Comparison of ENCODE assay signal across 2 cellular contexts in genomic region chr1:172581273-172581672, GRCh38.
TF ChIP-seq lines count a peak whose summit lies in the region.

No MANE protein-coding gene starts in this region.

TF ChIP-seq in K562, 482 proteins besides CTCF, POLR2A, EP300 and RAD21:
- no peak for TF ChIP-seq CCNT2 (IDR thresholded peaks at IDR 0.05; ENCODE audit: borderline replicate concordance, extremely low read depth, insufficient read length, low read depth, low read length)
- TF ChIP-seq, protein P1, sequence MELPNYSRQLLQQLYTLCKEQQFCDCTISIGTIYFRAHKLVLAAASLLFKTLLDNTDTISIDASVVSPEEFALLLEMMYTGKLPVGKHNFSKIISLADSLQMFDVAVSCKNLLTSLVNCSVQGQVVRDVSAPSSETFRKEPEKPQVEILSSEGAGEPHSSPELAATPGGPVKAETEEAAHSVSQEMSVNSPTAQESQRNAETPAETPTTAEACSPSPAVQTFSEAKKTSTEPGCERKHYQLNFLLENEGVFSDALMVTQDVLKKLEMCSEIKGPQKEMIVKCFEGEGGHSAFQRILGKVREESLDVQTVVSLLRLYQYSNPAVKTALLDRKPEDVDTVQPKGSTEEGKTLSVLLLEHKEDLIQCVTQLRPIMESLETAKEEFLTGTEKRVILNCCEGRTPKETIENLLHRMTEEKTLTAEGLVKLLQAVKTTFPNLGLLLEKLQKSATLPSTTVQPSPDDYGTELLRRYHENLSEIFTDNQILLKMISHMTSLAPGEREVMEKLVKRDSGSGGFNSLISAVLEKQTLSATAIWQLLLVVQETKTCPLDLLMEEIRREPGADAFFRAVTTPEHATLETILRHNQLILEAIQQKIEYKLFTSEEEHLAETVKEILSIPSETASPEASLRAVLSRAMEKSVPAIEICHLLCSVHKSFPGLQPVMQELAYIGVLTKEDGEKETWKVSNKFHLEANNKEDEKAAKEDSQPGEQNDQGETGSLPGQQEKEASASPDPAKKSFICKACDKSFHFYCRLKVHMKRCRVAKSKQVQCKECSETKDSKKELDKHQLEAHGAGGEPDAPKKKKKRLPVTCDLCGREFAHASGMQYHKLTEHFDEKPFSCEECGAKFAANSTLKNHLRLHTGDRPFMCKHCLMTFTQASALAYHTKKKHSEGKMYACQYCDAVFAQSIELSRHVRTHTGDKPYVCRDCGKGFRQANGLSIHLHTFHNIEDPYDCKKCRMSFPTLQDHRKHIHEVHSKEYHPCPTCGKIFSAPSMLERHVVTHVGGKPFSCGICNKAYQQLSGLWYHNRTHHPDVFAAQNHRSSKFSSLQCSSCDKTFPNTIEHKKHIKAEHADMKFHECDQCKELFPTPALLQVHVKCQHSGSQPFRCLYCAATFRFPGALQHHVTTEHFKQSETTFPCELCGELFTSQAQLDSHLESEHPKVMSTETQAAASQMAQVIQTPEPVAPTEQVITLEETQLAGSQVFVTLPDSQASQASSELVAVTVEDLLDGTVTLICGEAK (IDR thresholded peaks at IDR 0.05) = peak; percentile 53
- TF ChIP-seq, protein P1 (CRISPR knock-in tag; IDR thresholded peaks at IDR 0.05) = no peak

TF ChIP-seq in SK-N-SH treated with all-trans-retinoic acid at 6 μM for 48 hours, 23 proteins besides CTCF, POLR2A, EP300 and RAD21:
- TF ChIP-seq, protein P2, sequence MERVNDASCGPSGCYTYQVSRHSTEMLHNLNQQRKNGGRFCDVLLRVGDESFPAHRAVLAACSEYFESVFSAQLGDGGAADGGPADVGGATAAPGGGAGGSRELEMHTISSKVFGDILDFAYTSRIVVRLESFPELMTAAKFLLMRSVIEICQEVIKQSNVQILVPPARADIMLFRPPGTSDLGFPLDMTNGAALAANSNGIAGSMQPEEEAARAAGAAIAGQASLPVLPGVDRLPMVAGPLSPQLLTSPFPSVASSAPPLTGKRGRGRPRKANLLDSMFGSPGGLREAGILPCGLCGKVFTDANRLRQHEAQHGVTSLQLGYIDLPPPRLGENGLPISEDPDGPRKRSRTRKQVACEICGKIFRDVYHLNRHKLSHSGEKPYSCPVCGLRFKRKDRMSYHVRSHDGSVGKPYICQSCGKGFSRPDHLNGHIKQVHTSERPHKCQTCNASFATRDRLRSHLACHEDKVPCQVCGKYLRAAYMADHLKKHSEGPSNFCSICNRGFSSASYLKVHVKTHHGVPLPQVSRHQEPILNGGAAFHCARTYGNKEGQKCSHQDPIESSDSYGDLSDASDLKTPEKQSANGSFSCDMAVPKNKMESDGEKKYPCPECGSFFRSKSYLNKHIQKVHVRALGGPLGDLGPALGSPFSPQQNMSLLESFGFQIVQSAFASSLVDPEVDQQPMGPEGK (CRISPR knock-in tag; IDR thresholded peaks at IDR 0.05; ENCODE audit: borderline replicate concordance) = no peak
- TF ChIP-seq TCF4 (CRISPR knock-in tag; IDR thresholded peaks at IDR 0.05; ENCODE audit: borderline replicate concordance) = no peak
